1 cellular context compared by ENCODE assay signal in the genomic region with DNA sequence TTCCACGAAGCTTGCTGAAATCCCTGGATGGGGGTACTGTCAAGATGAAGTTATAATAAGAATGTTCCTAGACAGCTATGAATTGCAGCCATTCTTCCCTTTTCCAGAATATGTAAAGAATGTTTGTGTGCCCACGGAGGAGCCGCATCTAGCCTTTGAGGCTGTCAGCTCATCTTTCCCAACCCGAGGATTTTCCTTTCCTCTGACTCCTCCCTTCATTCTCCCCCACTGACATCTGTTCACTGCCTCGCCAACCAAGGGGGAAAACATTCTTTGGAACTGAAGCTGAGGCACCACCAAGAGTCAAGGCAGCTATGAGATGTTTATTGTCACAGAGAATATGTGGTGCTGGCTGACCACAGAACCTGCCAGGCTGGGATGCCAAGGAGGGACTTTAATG.
TF ChIP-seq lines count a peak whose summit lies in the region.

No MANE protein-coding gene starts in this region.

TF ChIP-seq in WTC11, 78 proteins besides CTCF, POLR2A, EP300 and RAD21 (continued from another document):
- TF ChIP-seq, protein P1, sequence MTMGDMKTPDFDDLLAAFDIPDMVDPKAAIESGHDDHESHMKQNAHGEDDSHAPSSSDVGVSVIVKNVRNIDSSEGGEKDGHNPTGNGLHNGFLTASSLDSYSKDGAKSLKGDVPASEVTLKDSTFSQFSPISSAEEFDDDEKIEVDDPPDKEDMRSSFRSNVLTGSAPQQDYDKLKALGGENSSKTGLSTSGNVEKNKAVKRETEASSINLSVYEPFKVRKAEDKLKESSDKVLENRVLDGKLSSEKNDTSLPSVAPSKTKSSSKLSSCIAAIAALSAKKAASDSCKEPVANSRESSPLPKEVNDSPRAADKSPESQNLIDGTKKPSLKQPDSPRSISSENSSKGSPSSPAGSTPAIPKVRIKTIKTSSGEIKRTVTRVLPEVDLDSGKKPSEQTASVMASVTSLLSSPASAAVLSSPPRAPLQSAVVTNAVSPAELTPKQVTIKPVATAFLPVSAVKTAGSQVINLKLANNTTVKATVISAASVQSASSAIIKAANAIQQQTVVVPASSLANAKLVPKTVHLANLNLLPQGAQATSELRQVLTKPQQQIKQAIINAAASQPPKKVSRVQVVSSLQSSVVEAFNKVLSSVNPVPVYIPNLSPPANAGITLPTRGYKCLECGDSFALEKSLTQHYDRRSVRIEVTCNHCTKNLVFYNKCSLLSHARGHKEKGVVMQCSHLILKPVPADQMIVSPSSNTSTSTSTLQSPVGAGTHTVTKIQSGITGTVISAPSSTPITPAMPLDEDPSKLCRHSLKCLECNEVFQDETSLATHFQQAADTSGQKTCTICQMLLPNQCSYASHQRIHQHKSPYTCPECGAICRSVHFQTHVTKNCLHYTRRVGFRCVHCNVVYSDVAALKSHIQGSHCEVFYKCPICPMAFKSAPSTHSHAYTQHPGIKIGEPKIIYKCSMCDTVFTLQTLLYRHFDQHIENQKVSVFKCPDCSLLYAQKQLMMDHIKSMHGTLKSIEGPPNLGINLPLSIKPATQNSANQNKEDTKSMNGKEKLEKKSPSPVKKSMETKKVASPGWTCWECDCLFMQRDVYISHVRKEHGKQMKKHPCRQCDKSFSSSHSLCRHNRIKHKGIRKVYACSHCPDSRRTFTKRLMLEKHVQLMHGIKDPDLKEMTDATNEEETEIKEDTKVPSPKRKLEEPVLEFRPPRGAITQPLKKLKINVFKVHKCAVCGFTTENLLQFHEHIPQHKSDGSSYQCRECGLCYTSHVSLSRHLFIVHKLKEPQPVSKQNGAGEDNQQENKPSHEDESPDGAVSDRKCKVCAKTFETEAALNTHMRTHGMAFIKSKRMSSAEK (CRISPR knock-in tag; IDR thresholded peaks at IDR 0.05; ENCODE audit: borderline replicate concordance), result no peak
- TF ChIP-seq, protein P2, sequence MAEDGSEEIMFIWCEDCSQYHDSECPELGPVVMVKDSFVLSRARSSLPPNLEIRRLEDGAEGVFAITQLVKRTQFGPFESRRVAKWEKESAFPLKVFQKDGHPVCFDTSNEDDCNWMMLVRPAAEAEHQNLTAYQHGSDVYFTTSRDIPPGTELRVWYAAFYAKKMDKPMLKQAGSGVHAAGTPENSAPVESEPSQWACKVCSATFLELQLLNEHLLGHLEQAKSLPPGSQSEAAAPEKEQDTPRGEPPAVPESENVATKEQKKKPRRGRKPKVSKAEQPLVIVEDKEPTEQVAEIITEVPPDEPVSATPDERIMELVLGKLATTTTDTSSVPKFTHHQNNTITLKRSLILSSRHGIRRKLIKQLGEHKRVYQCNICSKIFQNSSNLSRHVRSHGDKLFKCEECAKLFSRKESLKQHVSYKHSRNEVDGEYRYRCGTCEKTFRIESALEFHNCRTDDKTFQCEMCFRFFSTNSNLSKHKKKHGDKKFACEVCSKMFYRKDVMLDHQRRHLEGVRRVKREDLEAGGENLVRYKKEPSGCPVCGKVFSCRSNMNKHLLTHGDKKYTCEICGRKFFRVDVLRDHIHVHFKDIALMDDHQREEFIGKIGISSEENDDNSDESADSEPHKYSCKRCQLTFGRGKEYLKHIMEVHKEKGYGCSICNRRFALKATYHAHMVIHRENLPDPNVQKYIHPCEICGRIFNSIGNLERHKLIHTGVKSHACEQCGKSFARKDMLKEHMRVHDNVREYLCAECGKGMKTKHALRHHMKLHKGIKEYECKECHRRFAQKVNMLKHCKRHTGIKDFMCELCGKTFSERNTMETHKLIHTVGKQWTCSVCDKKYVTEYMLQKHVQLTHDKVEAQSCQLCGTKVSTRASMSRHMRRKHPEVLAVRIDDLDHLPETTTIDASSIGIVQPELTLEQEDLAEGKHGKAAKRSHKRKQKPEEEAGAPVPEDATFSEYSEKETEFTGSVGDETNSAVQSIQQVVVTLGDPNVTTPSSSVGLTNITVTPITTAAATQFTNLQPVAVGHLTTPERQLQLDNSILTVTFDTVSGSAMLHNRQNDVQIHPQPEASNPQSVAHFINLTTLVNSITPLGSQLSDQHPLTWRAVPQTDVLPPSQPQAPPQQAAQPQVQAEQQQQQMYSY (CRISPR knock-in tag; IDR thresholded peaks at IDR 0.05), result no peak
- TF ChIP-seq, protein P3, sequence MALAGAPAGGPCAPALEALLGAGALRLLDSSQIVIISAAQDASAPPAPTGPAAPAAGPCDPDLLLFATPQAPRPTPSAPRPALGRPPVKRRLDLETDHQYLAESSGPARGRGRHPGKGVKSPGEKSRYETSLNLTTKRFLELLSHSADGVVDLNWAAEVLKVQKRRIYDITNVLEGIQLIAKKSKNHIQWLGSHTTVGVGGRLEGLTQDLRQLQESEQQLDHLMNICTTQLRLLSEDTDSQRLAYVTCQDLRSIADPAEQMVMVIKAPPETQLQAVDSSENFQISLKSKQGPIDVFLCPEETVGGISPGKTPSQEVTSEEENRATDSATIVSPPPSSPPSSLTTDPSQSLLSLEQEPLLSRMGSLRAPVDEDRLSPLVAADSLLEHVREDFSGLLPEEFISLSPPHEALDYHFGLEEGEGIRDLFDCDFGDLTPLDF (CRISPR knock-in tag; IDR thresholded peaks at IDR 0.05), result no peak
- TF ChIP-seq, protein P4, sequence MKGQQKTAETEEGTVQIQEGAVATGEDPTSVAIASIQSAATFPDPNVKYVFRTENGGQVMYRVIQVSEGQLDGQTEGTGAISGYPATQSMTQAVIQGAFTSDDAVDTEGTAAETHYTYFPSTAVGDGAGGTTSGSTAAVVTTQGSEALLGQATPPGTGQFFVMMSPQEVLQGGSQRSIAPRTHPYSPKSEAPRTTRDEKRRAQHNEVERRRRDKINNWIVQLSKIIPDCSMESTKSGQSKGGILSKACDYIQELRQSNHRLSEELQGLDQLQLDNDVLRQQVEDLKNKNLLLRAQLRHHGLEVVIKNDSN (CRISPR knock-in tag; IDR thresholded peaks at IDR 0.05), result no peak
- TF ChIP-seq, protein P5, sequence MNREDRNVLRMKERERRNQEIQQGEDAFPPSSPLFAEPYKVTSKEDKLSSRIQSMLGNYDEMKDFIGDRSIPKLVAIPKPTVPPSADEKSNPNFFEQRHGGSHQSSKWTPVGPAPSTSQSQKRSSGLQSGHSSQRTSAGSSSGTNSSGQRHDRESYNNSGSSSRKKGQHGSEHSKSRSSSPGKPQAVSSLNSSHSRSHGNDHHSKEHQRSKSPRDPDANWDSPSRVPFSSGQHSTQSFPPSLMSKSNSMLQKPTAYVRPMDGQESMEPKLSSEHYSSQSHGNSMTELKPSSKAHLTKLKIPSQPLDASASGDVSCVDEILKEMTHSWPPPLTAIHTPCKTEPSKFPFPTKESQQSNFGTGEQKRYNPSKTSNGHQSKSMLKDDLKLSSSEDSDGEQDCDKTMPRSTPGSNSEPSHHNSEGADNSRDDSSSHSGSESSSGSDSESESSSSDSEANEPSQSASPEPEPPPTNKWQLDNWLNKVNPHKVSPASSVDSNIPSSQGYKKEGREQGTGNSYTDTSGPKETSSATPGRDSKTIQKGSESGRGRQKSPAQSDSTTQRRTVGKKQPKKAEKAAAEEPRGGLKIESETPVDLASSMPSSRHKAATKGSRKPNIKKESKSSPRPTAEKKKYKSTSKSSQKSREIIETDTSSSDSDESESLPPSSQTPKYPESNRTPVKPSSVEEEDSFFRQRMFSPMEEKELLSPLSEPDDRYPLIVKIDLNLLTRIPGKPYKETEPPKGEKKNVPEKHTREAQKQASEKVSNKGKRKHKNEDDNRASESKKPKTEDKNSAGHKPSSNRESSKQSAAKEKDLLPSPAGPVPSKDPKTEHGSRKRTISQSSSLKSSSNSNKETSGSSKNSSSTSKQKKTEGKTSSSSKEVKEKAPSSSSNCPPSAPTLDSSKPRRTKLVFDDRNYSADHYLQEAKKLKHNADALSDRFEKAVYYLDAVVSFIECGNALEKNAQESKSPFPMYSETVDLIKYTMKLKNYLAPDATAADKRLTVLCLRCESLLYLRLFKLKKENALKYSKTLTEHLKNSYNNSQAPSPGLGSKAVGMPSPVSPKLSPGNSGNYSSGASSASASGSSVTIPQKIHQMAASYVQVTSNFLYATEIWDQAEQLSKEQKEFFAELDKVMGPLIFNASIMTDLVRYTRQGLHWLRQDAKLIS (CRISPR knock-in tag; IDR thresholded peaks at IDR 0.05; ENCODE audit: borderline replicate concordance), result no peak
- TF ChIP-seq GTF2I (CRISPR knock-in tag; conservative IDR thresholded peaks at IDR 0.05) (no peak), MXD4 (CRISPR knock-in tag; IDR thresholded peaks at IDR 0.05; ENCODE audit: borderline replicate concordance) (no peak), TP53 (CRISPR knock-in tag; IDR thresholded peaks at IDR 0.05) (no peak), KAT7 (CRISPR knock-in tag; IDR thresholded peaks at IDR 0.05; ENCODE audit: borderline replicate concordance) (no peak), NR3C1 (CRISPR knock-in tag; conservative IDR thresholded peaks at IDR 0.05; ENCODE audit: low read depth) (no peak), NR2C2 (CRISPR knock-in tag; IDR thresholded peaks at IDR 0.05) (no peak)
- TF ChIP-seq, protein P6, sequence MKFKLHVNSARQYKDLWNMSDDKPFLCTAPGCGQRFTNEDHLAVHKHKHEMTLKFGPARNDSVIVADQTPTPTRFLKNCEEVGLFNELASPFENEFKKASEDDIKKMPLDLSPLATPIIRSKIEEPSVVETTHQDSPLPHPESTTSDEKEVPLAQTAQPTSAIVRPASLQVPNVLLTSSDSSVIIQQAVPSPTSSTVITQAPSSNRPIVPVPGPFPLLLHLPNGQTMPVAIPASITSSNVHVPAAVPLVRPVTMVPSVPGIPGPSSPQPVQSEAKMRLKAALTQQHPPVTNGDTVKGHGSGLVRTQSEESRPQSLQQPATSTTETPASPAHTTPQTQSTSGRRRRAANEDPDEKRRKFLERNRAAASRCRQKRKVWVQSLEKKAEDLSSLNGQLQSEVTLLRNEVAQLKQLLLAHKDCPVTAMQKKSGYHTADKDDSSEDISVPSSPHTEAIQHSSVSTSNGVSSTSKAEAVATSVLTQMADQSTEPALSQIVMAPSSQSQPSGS (CRISPR knock-in tag; IDR thresholded peaks at IDR 0.05; ENCODE audit: borderline replicate concordance, low read depth), result no peak
- TF ChIP-seq, protein P7, sequence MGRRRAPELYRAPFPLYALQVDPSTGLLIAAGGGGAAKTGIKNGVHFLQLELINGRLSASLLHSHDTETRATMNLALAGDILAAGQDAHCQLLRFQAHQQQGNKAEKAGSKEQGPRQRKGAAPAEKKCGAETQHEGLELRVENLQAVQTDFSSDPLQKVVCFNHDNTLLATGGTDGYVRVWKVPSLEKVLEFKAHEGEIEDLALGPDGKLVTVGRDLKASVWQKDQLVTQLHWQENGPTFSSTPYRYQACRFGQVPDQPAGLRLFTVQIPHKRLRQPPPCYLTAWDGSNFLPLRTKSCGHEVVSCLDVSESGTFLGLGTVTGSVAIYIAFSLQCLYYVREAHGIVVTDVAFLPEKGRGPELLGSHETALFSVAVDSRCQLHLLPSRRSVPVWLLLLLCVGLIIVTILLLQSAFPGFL (CRISPR knock-in tag; IDR thresholded peaks at IDR 0.05; ENCODE audit: borderline replicate concordance), result no peak
TF ChIP-seq in WTC11: peak in this region for 0.
